In the genomic region with DNA sequence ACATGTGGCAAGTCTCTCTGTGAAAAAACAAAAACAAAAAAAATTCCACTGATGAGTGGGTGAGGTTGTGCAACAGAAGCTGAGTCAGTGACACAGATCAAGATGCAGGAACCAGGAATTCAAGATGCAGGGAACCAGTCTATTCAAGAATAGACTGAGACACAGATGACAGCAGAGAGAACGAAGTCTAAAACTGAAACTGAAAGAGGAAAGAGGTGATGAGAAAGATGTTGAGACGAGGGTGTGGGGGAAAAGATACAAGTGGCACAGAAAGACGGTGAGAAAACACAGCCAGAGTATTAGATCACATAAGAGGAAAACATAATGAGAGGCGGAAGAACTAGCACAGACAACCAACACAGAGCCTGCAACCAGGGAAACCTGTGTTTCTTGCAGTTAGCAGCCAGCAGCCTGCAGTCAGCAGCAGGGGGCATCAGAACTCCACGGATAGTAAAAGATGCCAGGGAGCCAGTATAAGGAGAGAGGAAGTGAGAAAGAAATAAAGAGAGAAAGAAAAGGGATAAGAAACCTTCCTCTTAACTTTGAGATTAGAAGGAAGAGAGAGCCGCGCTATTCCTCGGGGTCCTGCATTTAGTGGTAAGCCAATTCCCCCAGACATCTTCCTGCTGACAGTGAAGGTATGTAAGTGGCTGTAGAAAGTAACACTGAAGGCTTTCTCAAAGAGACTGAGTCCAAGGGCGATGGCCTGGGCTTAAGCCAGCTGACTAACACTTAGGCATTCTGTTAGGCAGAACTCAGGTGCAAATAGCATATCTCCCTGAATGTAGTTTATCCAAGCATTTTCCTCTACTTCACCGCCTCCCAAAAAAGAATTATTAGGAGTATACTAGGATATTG, we compare ENCODE assay signal across 7 cellular contexts.
DNase-seq lines count a peak whose midpoint lies in the region; ATAC-seq and TF ChIP-seq lines count a peak whose summit lies in the region.

No MANE protein-coding gene starts in this region.

- H3K4me3 ChIP-seq in astrocyte of the cerebellum (ENCODE audit: low read depth, low read length) (peak overlapping the region; percentile 44), retinal pigment epithelial cell (ENCODE audit: low read length) (peak overlapping the region; percentile 29)

- ATAC-seq in HG02759 (IDR thresholded peaks at IDR 0.05; ENCODE audit: unreplicated experiment), result peak; percentile 84

- in situ Hi-C loops in GM13977 (cut with MboI; ENCODE audit: low pct_unique_long_range_greater_than_20kb, low sequenced_read_pairs, unreplicated experiment), result loop anchor here (25.0 kb wide), 1 partner anchor 1504 kb away; no protein-coding TSS in a partner anchor
- in situ Hi-C loops in astrocyte of the cerebellum (cut with HindIII; ENCODE audit: low sequenced_read_pairs), result no loop called here

- DNase-seq in GM13977 (ENCODE audit: low spot score) (peak; percentile 8), NCI-H1105 treated with DMSO at 0.1 percent for 48 hours (lab: John Stamatoyannopoulos, UW) (peak; percentile 67), T-helper 1 cell (peak; percentile 9 to 69 (median 38)), astrocyte of the cerebellum (ENCODE audit: low read depth) (peak; percentile 48), hippocampal formation (lab: John Stamatoyannopoulos, UW) (peak; percentile 84 to 95), retinal pigment epithelial cell (ENCODE audit: low read depth) (peak; percentile 38)

- TF ChIP-seq CTCF in GM13977 (IDR thresholded peaks at IDR 0.05; ENCODE audit: extremely low read depth, insufficient read depth, missing control alignments), result peak; percentile 73
- peak; percentile 91 for TF ChIP-seq CTCF in astrocyte of the cerebellum (IDR thresholded peaks at IDR 0.05; ENCODE audit: low read depth, low read length, missing control alignments)
- peak; percentile 98 for TF ChIP-seq CTCF in retinal pigment epithelial cell (conservative IDR thresholded peaks at IDR 0.05; ENCODE audit: low read depth, low read length)

Comparison
In these comparisons a context has a peak if more than half of its experiments do, and no peak if none do; other contexts are left out.
1. Peak in every context shown above with its lines: DNase-seq, ATAC-seq and H3K4me3 ChIP-seq.
2. DNase-seq: peak in every context shown above with its lines; median percentile 90 in hippocampal formation; 67 in NCI-H1105 treated with DMSO at 0.1 percent for 48 hours; 48 in astrocyte of the cerebellum; 38 in T-helper 1 cell; 38 in retinal pigment epithelial cell; 8 in GM13977.